9 cellular contexts compared by ENCODE assay signal in the genomic region with DNA sequence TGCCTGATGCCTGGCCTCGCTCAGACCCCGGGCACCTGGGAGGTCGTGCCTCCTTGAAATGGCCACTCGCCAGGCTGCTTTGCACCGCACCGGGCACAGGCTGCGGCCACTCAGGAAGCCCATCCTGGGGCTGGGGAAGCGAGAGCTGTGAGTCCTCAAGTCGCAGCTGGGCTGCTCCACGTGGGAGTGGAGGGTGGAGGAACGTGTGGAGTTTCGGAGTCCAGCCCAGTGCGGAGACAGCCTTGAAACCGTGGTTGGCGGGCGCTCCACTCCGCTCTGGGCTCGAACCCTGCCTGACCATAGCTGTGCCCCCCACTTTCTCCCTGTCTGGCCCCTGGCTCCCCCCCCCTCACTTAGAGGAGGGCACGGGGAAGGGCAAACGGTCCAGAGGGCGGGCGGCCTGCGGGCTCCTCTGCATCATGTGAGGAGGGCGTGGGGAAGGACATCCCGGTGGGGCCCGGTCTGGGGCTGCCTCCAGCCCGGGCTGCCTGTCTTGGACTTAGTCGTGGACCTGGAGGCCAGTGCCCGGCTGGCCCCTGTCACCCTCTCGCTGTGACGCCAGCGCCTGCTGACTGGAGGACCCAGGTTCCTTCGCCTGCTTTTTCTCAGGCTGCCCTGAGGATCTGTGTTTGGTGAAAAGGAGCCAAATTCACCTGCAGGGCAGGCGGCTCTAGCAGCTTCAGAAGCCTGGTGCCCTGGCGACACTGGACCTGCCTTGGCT.
DNase-seq lines count a peak whose midpoint lies in the region; ATAC-seq and TF ChIP-seq lines count a peak whose summit lies in the region.
"Had no signal": no experiment of that assay in that cellular context is flagged by ENCODE, and none has a peak within 500 bp of the region (broad histone marks: within the 10 kb centered on the region; RNA-seq: fewer than 3 reads in every experiment).

No MANE protein-coding gene starts in this region.

- no peak for TF ChIP-seq CTCF in AG04449 (IDR thresholded peaks at IDR 0.05; ENCODE audit: insufficient read depth, low read length, missing control alignments)

- H3K27ac ChIP-seq in KOPT-K1 (ENCODE audit: low read depth, low read length, poor library complexity, severe bottlenecking) (peak overlapping the region; percentile 100), duodenal mucosa (ENCODE audit: low read depth, low read length) (no peak overlapping the region), mucosa of rectum (ENCODE audit: low read depth in 2 of 2, low read length in 2 of 2) (no peak overlapping the region)

- H3K9me3 ChIP-seq in KOPT-K1 (ENCODE audit: insufficient read depth, low read length, poor library complexity, severe bottlenecking) (no peaks in the 10 kb centered on the region), duodenal mucosa (ENCODE audit: control insufficient read depth in 1 of 2, low read length in 2 of 2) (no peaks in the 10 kb centered on the region), mucosa of rectum (ENCODE audit: control insufficient read depth in 2 of 2, low read length in 2 of 2) (no peaks in the 10 kb centered on the region)

- H3K4me3 ChIP-seq in AG04449 (ENCODE audit: low read depth, low read length), result peak overlapping the region; percentile 76
- H3K4me3 ChIP-seq in duodenal mucosa (ENCODE audit: low read depth in 1 of 2, low read length in 2 of 2), result peak overlapping the region; percentile 68 to 87
- peak overlapping the region; percentile 65 to 91 for H3K4me3 ChIP-seq in mucosa of rectum (ENCODE audit: low read length in 2 of 2)

- H3K36me3 ChIP-seq in KOPT-K1 (ENCODE audit: insufficient read depth, low read length) (peaks cover 65% of the 10 kb centered on the region), duodenal mucosa (ENCODE audit: control insufficient read depth in 1 of 2, insufficient read depth in 2 of 2, low read length in 2 of 2) (peaks cover 19 to 43% of the 10 kb centered on the region in 2 donors), mucosa of rectum (ENCODE audit: control insufficient read depth in 2 of 2, insufficient read depth in 2 of 2, low read length in 2 of 2) (peaks cover 25 to 38% of the 10 kb centered on the region in 2 donors)

- H3K27me3 ChIP-seq in duodenal mucosa (ENCODE audit: control insufficient read depth in 1 of 2, insufficient read depth in 2 of 2, low read length in 2 of 2) (no peaks in the 10 kb centered on the region), mucosa of rectum (ENCODE audit: control insufficient read depth in 2 of 2, insufficient read depth in 2 of 2, low read length in 2 of 2) (no peaks in the 10 kb centered on the region)

- peak overlapping the region; percentile 33 to 66 for H3K9ac ChIP-seq in duodenal mucosa (ENCODE audit: low read depth in 1 of 2, low read length in 2 of 2)
- peak overlapping the region; percentile 61 to 73 for H3K9ac ChIP-seq in mucosa of rectum (ENCODE audit: low read depth in 1 of 2, low read length in 2 of 2)

- CTCF ChIA-PET in AG04449 (lab: Yijun Ruan, JAX), result interaction anchor here (7.3 kb wide), 1 partner anchor 11 kb away, joined by 30 read pairs; no protein-coding TSS in a partner anchor

- POLR2A ChIA-PET in AG04449 (lab: Yijun Ruan, JAX), result no interaction called here

- H3K4me1 ChIP-seq in duodenal mucosa (ENCODE audit: control insufficient read depth in 1 of 2, insufficient read depth in 2 of 2, low read length in 2 of 2) (peaks cover 20 to 32% of the 10 kb centered on the region in 2 donors), mucosa of rectum (ENCODE audit: control insufficient read depth in 2 of 2, insufficient read depth in 2 of 2, low read length in 2 of 2) (peaks cover 23 to 27% of the 10 kb centered on the region in 2 donors)

- ATAC-seq in HG02798 (IDR thresholded peaks at IDR 0.05; ENCODE audit: poor library complexity, unreplicated experiment), result no peak

- DNase-seq in AG04449 (ENCODE audit: low read depth, low spot score) (no peak), NCI-H1092 (lab: John Stamatoyannopoulos, UW) (no peak), ecto neural progenitor cell (ENCODE audit: low spot score) (no peak), NCI-H1436 treated with DMSO at 0.1 percent for 48 hours (lab: John Stamatoyannopoulos, UW) (no peak)
- DNase-seq: NCI-H2107 had no signal
